Comparison of ENCODE assay signal across 25 cellular contexts in the genomic region with DNA sequence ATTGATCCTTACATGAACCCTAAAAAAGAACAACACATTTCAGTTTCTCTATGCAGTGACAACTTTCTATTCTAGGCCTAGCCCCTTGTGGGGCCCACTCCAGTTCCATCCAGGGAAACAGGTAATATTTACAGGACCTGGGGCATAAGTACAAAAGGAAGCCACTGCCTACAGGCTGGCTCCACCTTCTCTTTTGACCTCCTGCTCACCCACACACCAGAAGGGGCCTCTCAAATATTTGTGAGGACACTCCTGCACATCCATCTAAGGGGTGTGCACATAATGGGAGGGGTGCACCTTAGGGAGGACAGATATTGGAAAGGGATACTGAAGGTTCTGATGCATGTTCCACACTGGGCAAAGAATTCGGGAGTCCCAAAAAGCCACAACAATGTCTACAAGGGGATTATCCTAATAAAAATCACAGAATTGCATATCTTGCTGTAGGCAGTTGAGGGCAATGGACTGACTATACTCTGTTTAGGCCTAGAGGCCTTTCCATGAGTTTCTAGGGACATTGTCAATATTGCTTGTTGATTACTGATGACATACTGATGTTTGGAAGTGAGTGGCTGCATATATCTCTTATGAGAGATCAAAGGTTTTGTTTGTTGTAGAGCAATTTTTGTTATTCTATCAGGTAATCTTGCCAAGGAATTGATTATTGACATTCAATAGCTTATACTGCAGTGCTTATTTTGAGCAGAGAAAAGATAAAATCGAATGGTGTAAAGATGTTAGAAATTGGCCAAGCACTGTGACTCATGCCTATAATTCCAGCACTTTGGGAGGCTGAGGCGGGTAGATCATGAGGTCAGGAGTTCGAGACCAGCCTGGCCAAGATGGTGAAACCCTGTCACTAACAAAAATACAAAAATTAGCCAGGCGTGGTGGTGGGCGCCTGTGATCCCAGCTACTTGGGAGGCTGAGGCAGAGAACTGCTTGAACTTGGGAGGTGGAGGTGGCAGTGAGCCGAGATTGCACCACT.
"Had no signal": no experiment of that assay in that cellular context is flagged by ENCODE, and none has a peak within 500 bp of the region (broad histone marks: within the 10 kb centered on the region; RNA-seq: fewer than 3 reads in every experiment).

No MANE protein-coding gene starts in this region.

- H3K36me3 ChIP-seq: right lobe of liver, transverse colon, uterus, WERI-Rb-1 had no signal

- H3K4me3 Mint-ChIP-seq: activated CD4-positive, alpha-beta memory T cell treated with anti-CD3 and anti-CD28 coated beads for 36 hours; activated CD4-positive, alpha-beta T cell treated with anti-CD3 and anti-CD28 coated beads, Interleukin-2, amount 10 ng/mL, durations not matched to agents 24 days and 14 days; activated naive CD8-positive, alpha-beta T cell; activated T-cell treated with anti-CD3 and anti-CD28 coated beads, Interleukin-2, amount 50 U/mL, for 72 hours; natural killer cell had no signal

- FAIRE-seq: bronchial epithelial cell, colon, frontal cortex, keratinocyte had no signal

- H3K4me1 Mint-ChIP-seq: activated CD4-positive, alpha-beta T cell treated with anti-CD3 and anti-CD28 coated beads, Interleukin-2, amount 10 ng/mL, durations not matched to agents 24 days and 14 days; natural killer cell had no signal

- ATAC-seq: activated T-cell treated with anti-CD3 and anti-CD28 coated beads, Interleukin-2, amount 50 U/mL, for 72 hours; natural killer cell had no signal

- H3K4me3 ChIP-seq: right lobe of liver, testis, transverse colon, uterus had no signal

- DNase-seq: activated CD4-positive, alpha-beta memory T cell treated with anti-CD3 and anti-CD28 coated beads for 36 hours; activated CD4-positive, alpha-beta T cell treated with anti-CD3 and anti-CD28 coated beads, Interleukin-2, amount 10 ng/mL, durations not matched to agents 24 days and 14 days; activated CD4-positive, CD25-positive, alpha-beta regulatory T cell treated with anti-CD3 and anti-CD28 coated beads, Interleukin-2, amount 50 U/mL, for 72 hours; activated naive CD4-positive, alpha-beta T cell; activated T-cell treated with anti-CD3 and anti-CD28 coated beads, Interleukin-2, amount 50 U/mL, for 72 hours; anterior cingulate cortex; effector memory CD4-positive, alpha-beta T cell; glutamatergic neuron; hippocampal formation; left cardiac atrium; natural killer cell; posterior cingulate gyrus; right lobe of liver; stimulated activated CD4-positive, alpha-beta T cell treated with anti-CD3 and anti-CD28 coated beads, Interleukin-2, amount 100 ng/mL, for 48 hours; stimulated activated naive CD4-positive, alpha-beta T cell treated with Interleukin-2 at 50 U/mL for 16 hours; T-helper 9 cell; testis; transverse colon; uterus; WERI-Rb-1 had no signal

- H3K4me1 ChIP-seq: testis, uterus had no signal

- H3K9me3 ChIP-seq: right lobe of liver, testis, transverse colon, uterus had no signal

- H3K27me3 ChIP-seq: right lobe of liver, testis, transverse colon, uterus had no signal

- H3K9me3 Mint-ChIP-seq: activated CD4-positive, alpha-beta memory T cell treated with anti-CD3 and anti-CD28 coated beads for 36 hours; activated CD4-positive, alpha-beta T cell treated with anti-CD3 and anti-CD28 coated beads, Interleukin-2, amount 10 ng/mL, durations not matched to agents 24 days and 14 days; activated T-cell treated with anti-CD3 and anti-CD28 coated beads, Interleukin-2, amount 50 U/mL, for 72 hours; natural killer cell had no signal

- H3K27ac ChIP-seq: testis, uterus, WERI-Rb-1 had no signal

- H3K27me3 Mint-ChIP-seq: activated CD4-positive, alpha-beta memory T cell treated with anti-CD3 and anti-CD28 coated beads for 36 hours; activated naive CD8-positive, alpha-beta T cell had no signal

- H3K36me3 Mint-ChIP-seq: activated CD4-positive, alpha-beta memory T cell treated with anti-CD3 and anti-CD28 coated beads for 36 hours; activated naive CD8-positive, alpha-beta T cell; natural killer cell had no signal

- H3K27ac Mint-ChIP-seq: activated CD4-positive, alpha-beta memory T cell treated with anti-CD3 and anti-CD28 coated beads for 36 hours; activated CD4-positive, alpha-beta T cell treated with anti-CD3 and anti-CD28 coated beads, Interleukin-2, amount 10 ng/mL, durations not matched to agents 24 days and 14 days; activated naive CD8-positive, alpha-beta T cell; activated T-cell treated with anti-CD3 and anti-CD28 coated beads, Interleukin-2, amount 50 U/mL, for 72 hours; natural killer cell had no signal
